In the genomic region with DNA sequence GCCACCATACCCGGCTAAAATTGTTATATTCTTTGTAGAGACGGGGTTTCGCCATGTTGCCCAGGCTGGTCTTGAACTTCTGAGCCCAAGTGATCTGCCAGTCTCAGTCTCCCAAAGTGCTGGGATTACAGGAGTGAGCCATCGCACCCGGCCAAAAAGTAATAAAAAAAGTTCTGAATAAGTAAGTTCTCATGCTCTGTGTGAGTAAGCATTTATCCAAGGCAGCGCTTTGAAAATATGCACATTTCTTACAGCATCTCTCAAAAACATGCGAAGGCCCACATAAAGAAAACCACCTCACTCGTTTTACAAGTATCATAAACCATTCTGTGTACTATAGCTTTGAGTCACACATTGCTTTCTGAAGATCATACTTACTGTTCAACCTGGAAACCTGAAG, we compare ENCODE assay signal across 23 cellular contexts. TPM values are rescaled to one million over a fixed set of nuclear protein-coding genes. Genes with fewer than 3 reads are reported as not detected.
DNase-seq lines count a peak whose midpoint lies in the region; ATAC-seq lines count a peak whose summit lies in the region.
"Had no signal": no experiment of that assay in that cellular context is flagged by ENCODE, and none has a peak within 500 bp of the region (broad histone marks: within the 10 kb centered on the region; RNA-seq: fewer than 3 reads in every experiment).

No MANE protein-coding gene starts in this region.

- DNase-seq in stimulated activated CD4-positive, alpha-beta T cell treated with anti-CD3 and anti-CD28 coated beads, Interleukin-15, amount 100 ng/mL, for 24 hours, result peak; percentile 34
- DNase-seq in stimulated activated CD4-positive, alpha-beta T cell treated with anti-CD3 and anti-CD28 coated beads, Interleukin-2, amount 100 ng/mL, for 24 hours, result no peak
- peak in 1 of 2 donors; percentile 45 for DNase-seq in stimulated activated naive CD8-positive, alpha-beta T cell treated with anti-CD3 and anti-CD28 coated beads, Interleukin-15, amount 100 ng/mL, for 72 hours
- DNase-seq in HT-29 (ENCODE audit: low spot score), result no peak
- DNase-seq: activated CD4-positive, CD25-positive, alpha-beta regulatory T cell; AML-193; amniotic stem cell; cortex of kidney; DMS79 treated with DMSO at 0.1 percent for 48 hours; glutamatergic neuron; naive thymus-derived CD4-positive, alpha-beta T cell; NCI-H1105 treated with DMSO at 0.1 percent for 48 hours; NCI-H2107; NCI-H510A; pancreas; right lobe of liver; SK-N-SH; stimulated activated naive CD4-positive, alpha-beta T cell; T1000 had no signal

- H3K27me3 Mint-ChIP-seq in activated naive CD4-positive, alpha-beta T cell treated with anti-CD3 and anti-CD28 coated beads, Interleukin-2, amount 50 U/mL, for 24 hours, result no peaks in the 10 kb centered on the region
- H3K27me3 Mint-ChIP-seq in stimulated activated naive CD8-positive, alpha-beta T cell treated with anti-CD3 and anti-CD28 coated beads, Interleukin-15, amount 100 ng/mL, for 72 hours, result no peaks in the 10 kb centered on the region
- H3K27me3 Mint-ChIP-seq: naive thymus-derived CD4-positive, alpha-beta T cell had no signal

- H3K4me1 Mint-ChIP-seq in activated naive CD4-positive, alpha-beta T cell treated with anti-CD3 and anti-CD28 coated beads, Interleukin-2, amount 50 U/mL, for 24 hours, result peaks cover 50% of the 10 kb centered on the region
- peaks cover 64% of the 10 kb centered on the region for H3K4me1 Mint-ChIP-seq in stimulated activated naive CD8-positive, alpha-beta T cell treated with anti-CD3 and anti-CD28 coated beads, Interleukin-15, amount 100 ng/mL, for 72 hours

- peak overlapping the region; percentile 83 for H3K27ac Mint-ChIP-seq in activated naive CD4-positive, alpha-beta T cell treated with anti-CD3 and anti-CD28 coated beads, Interleukin-2, amount 50 U/mL, for 24 hours
- H3K27ac Mint-ChIP-seq in stimulated activated naive CD8-positive, alpha-beta T cell treated with anti-CD3 and anti-CD28 coated beads, Interleukin-15, amount 100 ng/mL, for 72 hours, result peak overlapping the region; percentile 90 to 93

- peak overlapping the region; percentile 39 for H3K4me3 Mint-ChIP-seq in activated naive CD4-positive, alpha-beta T cell treated with anti-CD3 and anti-CD28 coated beads, Interleukin-2, amount 50 U/mL, for 24 hours
- peak overlapping the region; percentile 33 to 36 for H3K4me3 Mint-ChIP-seq in stimulated activated naive CD8-positive, alpha-beta T cell treated with anti-CD3 and anti-CD28 coated beads, Interleukin-15, amount 100 ng/mL, for 72 hours
- H3K4me3 Mint-ChIP-seq: naive thymus-derived CD4-positive, alpha-beta T cell had no signal

- H3K9me3 Mint-ChIP-seq in activated naive CD4-positive, alpha-beta T cell treated with anti-CD3 and anti-CD28 coated beads, Interleukin-2, amount 50 U/mL, for 24 hours, result no peaks in the 10 kb centered on the region
- no peaks in the 10 kb centered on the region for H3K9me3 Mint-ChIP-seq in stimulated activated naive CD8-positive, alpha-beta T cell treated with anti-CD3 and anti-CD28 coated beads, Interleukin-15, amount 100 ng/mL, for 72 hours
- H3K9me3 Mint-ChIP-seq: naive thymus-derived CD4-positive, alpha-beta T cell had no signal

- ATAC-seq in HG02870 (IDR thresholded peaks at IDR 0.05; ENCODE audit: unreplicated experiment), result peak; percentile 62
- peak; percentile 98 for ATAC-seq in stimulated activated naive CD8-positive, alpha-beta T cell treated with anti-CD3 and anti-CD28 coated beads, Interleukin-15, amount 100 ng/mL, for 72 hours
- no peak for ATAC-seq in HG02623 (IDR thresholded peaks at IDR 0.05; ENCODE audit: unreplicated experiment)
- ATAC-seq: HCT116; naive thymus-derived CD4-positive, alpha-beta T cell; pancreas; right lobe of liver had no signal

- H3K36me3 Mint-ChIP-seq in activated naive CD4-positive, alpha-beta T cell treated with anti-CD3 and anti-CD28 coated beads, Interleukin-2, amount 50 U/mL, for 24 hours, result peaks cover 23% of the 10 kb centered on the region

RNA-seq across cellular contexts. Expression of a gene that starts 8.6 kb away (rescaled TPM):
- 9.8 and 15.3 TPM in 2 replicates for total RNA-seq in HT-29 (2014; rRNA removed; shearing (Covaris generic))

RNA-seq across cellular contexts. Expression of a gene that starts 11.6 kb away (rescaled TPM):
- 21.5 and 30.5 TPM in 2 replicates for total RNA-seq in HT-29 (2014; rRNA removed; shearing (Covaris generic))
